Comparison of ENCODE assay signal across 17 cellular contexts in genomic region chr21:41526478-41527087, GRCh38. TPM values are rescaled to one million over a fixed set of nuclear protein-coding genes. Genes with fewer than 3 reads are reported as not detected.
DNase-seq lines count a peak whose midpoint lies in the region; TF ChIP-seq lines count a peak whose summit lies in the region.
"Had no signal": no experiment of that assay in that cellular context is flagged by ENCODE, and none has a peak within 500 bp of the region (broad histone marks: within the 10 kb centered on the region; RNA-seq: fewer than 3 reads in every experiment).

No MANE protein-coding gene starts in this region.

- H4K20me1 ChIP-seq in hepatocyte (ENCODE audit: insufficient read depth, poor library complexity, severe bottlenecking): no peaks in the 10 kb centered on the region
- H4K20me1 ChIP-seq: BLaER1 had no signal

- peak overlapping the region; percentile 62 for H3K4me2 ChIP-seq in hepatocyte
- H3K4me2 ChIP-seq: BLaER1, GM23338, SK-N-SH had no signal

- 71% methylated on average over 10 of the region's 10 CpGs for WGBS in hepatocyte (ENCODE audit: low lambda C conversion rate, missing lambda C conversion rate)

- H3K27ac ChIP-seq in hepatocyte: peak overlapping the region; percentile 95
- H3K27ac ChIP-seq in muscle layer of duodenum (ENCODE audit: low read length): peak overlapping the region; percentile 76
- H3K27ac ChIP-seq: BLaER1 had no signal

- no peaks in the 10 kb centered on the region for H3K9me3 ChIP-seq in hepatocyte (ENCODE audit: low read depth)
- no peaks in the 10 kb centered on the region for H3K9me3 ChIP-seq in muscle layer of duodenum (ENCODE audit: control insufficient read depth in 1 of 2, low read length in 2 of 2)
- H3K9me3 ChIP-seq: BLaER1, SK-N-SH had no signal

- H2AFZ ChIP-seq in hepatocyte: no peak overlapping the region
- H2AFZ ChIP-seq: GM23338 had no signal

- H3K36me3 ChIP-seq in hepatocyte (replicated peaks; ENCODE audit: insufficient read depth, low read depth) (no peaks in the 10 kb centered on the region), muscle layer of duodenum (ENCODE audit: control insufficient read depth in 1 of 2, insufficient read depth in 2 of 2, low read length in 2 of 2) (no peaks in the 10 kb centered on the region)
- H3K36me3 ChIP-seq: BLaER1 had no signal

- H3K4me3 ChIP-seq in hepatocyte (no peak overlapping the region), muscle layer of duodenum (ENCODE audit: low read depth in 1 of 2, low read length in 2 of 2) (no peak overlapping the region)
- H3K4me3 ChIP-seq: BLaER1, GM23338 had no signal

- DNase-seq in RPMI8226 (peak; percentile 37), hepatocyte (ENCODE audit: low spot score) (peak; percentile 48), D341Med (ENCODE audit: low spot score) (no peak), AG20443 (ENCODE audit: low spot score) (no peak), C1 segment of cervical spinal cord (lab: John Stamatoyannopoulos, UW) (no peak), NCI-H1436 (lab: John Stamatoyannopoulos, UW) (no peak)
- DNase-seq: KG1, NCI-H1436 treated with DMSO at 0.1 percent for 48 hours, NCI-H2081, NCI-H774, Right ventricle myocardium superior, SK-N-SH had no signal

- peaks cover 17% of the 10 kb centered on the region for H3K4me1 ChIP-seq in hepatocyte (ENCODE audit: insufficient read depth)
- no peaks in the 10 kb centered on the region for H3K4me1 ChIP-seq in muscle layer of duodenum (ENCODE audit: control insufficient read depth in 1 of 2, insufficient read depth in 2 of 2, low read length in 2 of 2)
- H3K4me1 ChIP-seq: BLaER1 had no signal

- no peaks in the 10 kb centered on the region for H3K79me2 ChIP-seq in hepatocyte

- no peaks in the 10 kb centered on the region for H3K9me2 ChIP-seq in hepatocyte (replicated peaks; ENCODE audit: insufficient read depth)
- H3K9me2 ChIP-seq: SK-N-SH had no signal

- TF ChIP-seq CTCF in hepatocyte (IDR thresholded peaks at IDR 0.05; ENCODE audit: poor library complexity): no peak

- H3K27me3 ChIP-seq in hepatocyte (no peaks in the 10 kb centered on the region), muscle layer of duodenum (ENCODE audit: low read depth, low read length) (no peaks in the 10 kb centered on the region)
- H3K27me3 ChIP-seq: BLaER1 had no signal

RNA-seq across cellular contexts. Expression of gene TMPRSS2, which starts 18.6 kb away (rescaled TPM):
- 113 and 121 TPM in 2 replicates for total RNA-seq in hepatocyte
- polyA plus RNA-seq in hepatocyte: 50.8 and 65.9 TPM in 2 replicates
- total RNA-seq: NCI-H460, Right ventricle myocardium superior had no signal
- polyA plus RNA-seq: AG04450, SK-N-SH had no signal

Comparison
In these comparisons a context has a peak if more than half of its experiments do, and no peak if none do; other contexts are left out.
1. DNase-seq: peak in RPMI8226 (single experiment) and hepatocyte (single experiment); none in D341Med (single experiment), AG20443 (single experiment), C1 segment of cervical spinal cord (0 of 14) and NCI-H1436 (single experiment).